12 cellular contexts compared by ENCODE assay signal in genomic region chr5:14560091-14560595, GRCh38. TPM values are rescaled to one million over a fixed set of nuclear protein-coding genes. Genes with fewer than 3 reads are reported as not detected.
DNase-seq lines count a peak whose midpoint lies in the region; ATAC-seq, FAIRE-seq and TF ChIP-seq lines count a peak whose summit lies in the region.
"Had no signal": no experiment of that assay in that cellular context is flagged by ENCODE, and none has a peak within 500 bp of the region (broad histone marks: within the 10 kb centered on the region; RNA-seq: fewer than 3 reads in every experiment).

No MANE protein-coding gene starts in this region.

- no peaks in the 10 kb centered on the region for H3K36me3 Mint-ChIP-seq in IgD-negative memory B cell
- H3K36me3 Mint-ChIP-seq: activated naive CD4-positive, alpha-beta T cell treated with anti-CD3 and anti-CD28 coated beads, Interleukin-2, amount 50 U/mL, for 72 hours had no signal

- H4K20me1 ChIP-seq in GM12878 (ENCODE audit: control insufficient read depth, insufficient read depth): no peaks in the 10 kb centered on the region

- no peak for FAIRE-seq in GM12878 (lab: Jason Lieb, UNC)
- FAIRE-seq: endothelial cell of umbilical vein had no signal

- peak overlapping the region in 3 of 4 donors; percentile 37 to 87 (median 70) for H3K4me3 Mint-ChIP-seq in IgD-negative memory B cell

- no peak overlapping the region for H3K9ac ChIP-seq in GM12878 (ENCODE audit: control insufficient read depth, insufficient read depth, low read length)
- H3K9ac ChIP-seq: KMS-11 had no signal

- peak; percentile 35; the same call in 1 of the 3 replicates for ATAC-seq in GM12878
- ATAC-seq in HG02840 (IDR thresholded peaks at IDR 0.05; ENCODE audit: low FRiP score, unreplicated experiment): no peak
- no peak for ATAC-seq in GM19395 (IDR thresholded peaks at IDR 0.05; ENCODE audit: unreplicated experiment)

- 0 out of 2 replicates have a peak overlapping the region, but pooled peaks have one; percentile 13 for H3K4me2 ChIP-seq in GM12878 (ENCODE audit: control insufficient read depth, insufficient read depth)
- H3K4me2 ChIP-seq: KMS-11 had no signal

- no peak overlapping the region for H3K4me3 ChIP-seq in GM12878
- no peak overlapping the region for H3K4me3 ChIP-seq in sigmoid colon

- SMC1A ChIA-PET in GM12878 (lab: Charles Lee; ENCODE audit: uncharacterized antibody, unreplicated experiment): no interaction called here

- no peak for TF ChIP-seq EP300 in GM12878 (IDR thresholded peaks at IDR 0.05; ENCODE audit: borderline replicate concordance in 1 of 2, control insufficient read depth in 1 of 2, low read depth in 2 of 2, low read length in 2 of 2)
- no peak for TF ChIP-seq EP300 in sigmoid colon (IDR thresholded peaks at IDR 0.05)

- RAD21 ChIA-PET in GM12878 (lab: Charles Lee; ENCODE audit: unreplicated experiment): no interaction called here

- H3K4me1 ChIP-seq in GM12878 (ENCODE audit: control insufficient read depth, insufficient read depth, low read length) (no peaks in the 10 kb centered on the region; the same call in 1 of the 2 replicates), sigmoid colon (no peaks in the 10 kb centered on the region)

- intact Hi-C loops in GM12878 (cut with micrococcal nuclease; ENCODE audit: unreplicated experiment) (no loop called here), sigmoid colon (cut with DNase I) (no loop called here)

- BruUV-seq in GM12878 (replicated peaks; lab: Mats Ljungman, UMichigan): no TSS peak

- DNase-seq in Ammon's horn (ENCODE audit: low spot score): peak; percentile 50
- DNase-seq in NCI-H345 (lab: John Stamatoyannopoulos, UW): peak; percentile 94
- no peak for DNase-seq in GM12878 (ENCODE audit: low read depth, low spot score)
- DNase-seq in sigmoid colon: no peak
- no peak for DNase-seq in stimulated activated CD4-positive, alpha-beta T cell treated with anti-CD3 and anti-CD28 coated beads, Interleukin-4, amount 100 ng/mL, for 24 hours
- DNase-seq: kidney glomerular epithelial cell had no signal

- CTCF ChIA-PET in GM12878 (lab: Yijun Ruan, JAX): no interaction called here

- H3K27ac Mint-ChIP-seq in IgD-negative memory B cell: peak overlapping the region in 1 of 3 donors; percentile 89
- H3K27ac Mint-ChIP-seq: activated naive CD4-positive, alpha-beta T cell treated with anti-CD3 and anti-CD28 coated beads, Interleukin-2, amount 50 U/mL, for 72 hours had no signal

- POLR2A ChIA-PET in GM12878 (lab: Charles Lee): no interaction called here

- H3K4me1 Mint-ChIP-seq in IgD-negative memory B cell: peaks cover 10 to 15% (median 13%) of the 10 kb centered on the region in 3 donors

- no peaks in the 10 kb centered on the region for H3K9me3 Mint-ChIP-seq in IgD-negative memory B cell

- 0 out of 2 replicates have a peak overlapping the region, but pooled peaks have one; percentile 17 for H2AFZ ChIP-seq in GM12878 (ENCODE audit: control insufficient read depth, low read depth, low read length)

- H3K27me3 ChIP-seq in GM12878 (replicated peaks in 1 of 2; ENCODE audit: control insufficient read depth in 2 of 2, insufficient read depth in 2 of 2, low read length in 1 of 2) (peaks cover 0 to 8% of the 10 kb centered on the region in 2 experiments; a peak in 1 of 4 replicates), sigmoid colon (no peaks in the 10 kb centered on the region)

- peaks cover 5% of the 10 kb centered on the region for H3K27me3 Mint-ChIP-seq in IgD-negative memory B cell

- no peak overlapping the region for H3K27ac ChIP-seq in GM12878 (ENCODE audit: control insufficient read depth, insufficient read depth)
- H3K27ac ChIP-seq in sigmoid colon: no peak overlapping the region
- H3K27ac ChIP-seq: KMS-11 had no signal

- H3K36me3 ChIP-seq in GM12878 (ENCODE audit: control insufficient read depth in 2 of 2, insufficient read depth in 2 of 2, low read length in 1 of 2) (no peaks in the 10 kb centered on the region), sigmoid colon (no peaks in the 10 kb centered on the region)

- in situ Hi-C loops in GM12878 (cut with MboI): no loop called here

- H3K9me3 ChIP-seq in GM12878 (replicated peaks; ENCODE audit: control insufficient read depth, insufficient read depth, low read length) (no peaks in the 10 kb centered on the region; the same call in 2 of the 3 replicates), sigmoid colon (no peaks in the 10 kb centered on the region)

- TF ChIP-seq RAD21 in GM12878 (IDR thresholded peaks at IDR 0.05; ENCODE audit: insufficient read depth, low read depth, low read length): no peak

- 15% methylated on average over 10 of the region's 10 CpGs for WGBS in GM12878 (ENCODE audit: insufficient coverage, insufficient replicate concordance, low lambda C conversion rate, missing lambda C conversion rate)
- 6 to 20% methylated on average over 10 of the region's 10 CpGs for WGBS in sigmoid colon, 2 donors

- no peaks in the 10 kb centered on the region for H3K79me2 ChIP-seq in GM12878 (ENCODE audit: control insufficient read depth, insufficient read depth, low read length)

- no peak for TF ChIP-seq CTCF in GM12878 (IDR thresholded peaks at IDR 0.05 in 2 of 3, conservative IDR thresholded peaks at IDR 0.05 in 1 of 3; ENCODE audit: control insufficient read depth in 2 of 3, extremely low read depth in 1 of 3, insufficient read depth in 1 of 3, low read depth in 3 of 3, low read length in 3 of 3)
- no peak for TF ChIP-seq CTCF in sigmoid colon (IDR thresholded peaks at IDR 0.05)

- no peak for TF ChIP-seq POLR2A in GM12878 (IDR thresholded peaks at IDR 0.05; ENCODE audit: low read depth, low read length)
- no peak for TF ChIP-seq POLR2A in sigmoid colon (IDR thresholded peaks at IDR 0.05)

TF ChIP-seq in GM12878, 131 proteins besides CTCF, POLR2A, EP300 and RAD21:
- peak; percentile 16; the same call in 1 of the 2 replicates for TF ChIP-seq SPI1 (IDR thresholded peaks at IDR 0.05; ENCODE audit: borderline replicate concordance, insufficient read depth, low read depth, low read length)
- no peak for TF ChIP-seq JUNB (IDR thresholded peaks at IDR 0.05)

RNA-seq across cellular contexts. Expression of gene OTULINL, which starts 21.4 kb away (rescaled TPM):
- polyA plus RNA-seq in IgD-negative memory B cell (1.2 TPM), GM12878 (2011; rRNA removed) (0.60 and 0.94 TPM in 2 replicates), GM12878 (2014; fragmentation: Illumina TruSeq; extraction: Trizol) (1.8 and 4.5 TPM in 2 replicates), GM12878 (2014; fragmentation: Nextera tagmentation; extraction: Ambion mirVana) (1 to 10 TPM in 1 of 2 experiments, under 1 TPM in 1; 0.79 to 1.3 TPM), GM12878 (2014; rRNA removed) (1.7 and 1.9 TPM in 2 replicates), GM12878 (2016; fragmentation: Nextera tagmentation; extraction: Ambion mirVana) (1 to 10 TPM; 3.6 to 4.0 TPM), sigmoid colon (10 to 100 TPM; 10.2 to 21.1 (median 12.5) TPM)
- total RNA-seq in GM12878 (2013; cell fraction: nucleolus; rRNA removed): 0.32 and 0.46 TPM in 2 replicates
- total RNA-seq in GM12878 (2014; rRNA removed) (1.7 and 1.8 TPM in 2 replicates), GM12878 (2014; rRNA removed; fragmentation: Illumina TruSeq; extraction: Trizol) (2.1 and 2.3 TPM in 2 replicates), GM12878 (2021) (3.1 and 4.7 TPM in 2 replicates), sigmoid colon (1 to 10 TPM; 1.9 to 5.7 (median 5.1) TPM)
- 1.2 TPM for polyA plus RNA-seq in GM12878 (2011; ENCODE audit: low read depth)
- polyA plus RNA-seq in GM12878 (2011; cell fraction: cytosol; rRNA removed): 0.19 and 0.27 TPM in 2 replicates
- 0.12 and 0.28 TPM in 2 replicates for polyA plus RNA-seq in GM12878 (2011; cell fraction: nucleus; rRNA removed)
- polyA plus RNA-seq in GM12878 (2012): 1.4 TPM in 2 replicates
- 0.15 and 0.22 TPM in 2 replicates for polyA minus RNA-seq in GM12878 (2011; rRNA and poly(A)+ RNA removed)
- polyA minus RNA-seq in GM12878 (2011; cell fraction: cytosol; rRNA and poly(A)+ RNA removed): 0.83 TPM in 1 of 2 replicates, not detected in the other
- 0.10 and 0.24 TPM in 2 replicates for polyA minus RNA-seq in GM12878 (2011; cell fraction: nucleus; rRNA and poly(A)+ RNA removed)

Comparison
In these comparisons a context has a peak if more than half of its experiments do, and no peak if none do; other contexts are left out.
1. DNase-seq: peak in Ammon's horn (single experiment) and NCI-H345 (single experiment); none in GM12878 (single experiment), sigmoid colon (single experiment) and stimulated activated CD4-positive, alpha-beta T cell treated with anti-CD3 and anti-CD28 coated beads, Interleukin-4, amount 100 ng/mL, for 24 hours (single experiment).